20 cellular contexts compared by ENCODE assay signal in the genomic region with DNA sequence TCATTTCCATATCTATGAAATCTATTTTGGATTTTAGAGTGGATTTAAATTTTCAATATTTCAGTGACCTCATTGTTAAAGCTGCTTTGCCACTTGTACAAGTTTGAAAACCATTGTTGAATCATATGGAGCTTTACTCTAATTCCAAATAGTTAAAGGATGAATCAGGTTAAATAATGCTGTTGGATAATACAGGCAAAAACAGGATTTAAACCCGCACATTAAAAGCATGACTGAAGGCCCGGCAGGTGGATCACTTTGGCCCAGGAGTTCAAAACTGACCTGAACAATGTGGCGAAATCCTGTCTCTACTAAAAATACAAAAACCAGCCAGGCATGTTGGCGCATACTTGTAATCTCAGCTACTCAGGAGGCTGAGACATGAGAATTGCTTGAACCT.
DNase-seq lines count a peak whose midpoint lies in the region; ATAC-seq, FAIRE-seq and TF ChIP-seq lines count a peak whose summit lies in the region.
"Had no signal": no experiment of that assay in that cellular context is flagged by ENCODE, and none has a peak within 500 bp of the region (broad histone marks: within the 10 kb centered on the region; RNA-seq: fewer than 3 reads in every experiment).

No MANE protein-coding gene starts in this region.

- H3K4me3 Mint-ChIP-seq in activated CD8-positive, alpha-beta T cell treated with anti-CD3 and anti-CD28 coated beads, Interleukin-2, amount 10 ng/mL, durations not matched to agents 7 days and 5 days: no peak overlapping the region
- H3K4me3 Mint-ChIP-seq: activated CD4-positive, alpha-beta T cell treated with anti-CD3 and anti-CD28 coated beads for 36 hours; stimulated activated memory B cell treated with anti-CD40 and anti-IgM and Interleukin-4, amounts not matched to agents 10 μg/mL and 1 μg/mL and 100 μg/mL, for 72 hours had no signal

- peaks cover 83% of the 10 kb centered on the region for H3K36me3 ChIP-seq in RWPE2 (ENCODE audit: low read depth)

- no peaks in the 10 kb centered on the region for H3K4me1 ChIP-seq in RWPE2 (ENCODE audit: insufficient read depth, poor library complexity, severe bottlenecking)
- H3K4me1 ChIP-seq: Caco-2, esophagus squamous epithelium, right lobe of liver had no signal

- H3K36me3 Mint-ChIP-seq in activated CD8-positive, alpha-beta T cell treated with anti-CD3 and anti-CD28 coated beads, Interleukin-2, amount 10 ng/mL, durations not matched to agents 7 days and 5 days (ENCODE audit: low read depth): peaks cover 76% of the 10 kb centered on the region

- no peaks in the 10 kb centered on the region for H3K9me3 Mint-ChIP-seq in activated CD8-positive, alpha-beta T cell treated with anti-CD3 and anti-CD28 coated beads, Interleukin-2, amount 10 ng/mL, durations not matched to agents 7 days and 5 days (ENCODE audit: insufficient read depth)
- H3K9me3 Mint-ChIP-seq: stimulated activated memory B cell treated with anti-CD40 and anti-IgM and Interleukin-4, amounts not matched to agents 10 μg/mL and 1 μg/mL and 100 μg/mL, for 72 hours had no signal

- FAIRE-seq in H54 (lab: Jason Lieb, UNC): peak; percentile 90

- peaks cover 20% of the 10 kb centered on the region for H3K4me1 Mint-ChIP-seq in activated CD8-positive, alpha-beta T cell treated with anti-CD3 and anti-CD28 coated beads, Interleukin-2, amount 10 ng/mL, durations not matched to agents 7 days and 5 days (ENCODE audit: low read depth)
- H3K4me1 Mint-ChIP-seq: stimulated activated memory B cell treated with anti-CD40 and anti-IgM and Interleukin-4, amounts not matched to agents 10 μg/mL and 1 μg/mL and 100 μg/mL, for 72 hours had no signal

- H3K4me3 ChIP-seq in RWPE2 (ENCODE audit: severe bottlenecking) (no peak overlapping the region), retinal pigment epithelial cell (ENCODE audit: low read length) (no peak overlapping the region)
- H3K4me3 ChIP-seq: esophagus squamous epithelium, hepatocyte, lung, right lobe of liver had no signal

- no peaks in the 10 kb centered on the region for H3K9me3 ChIP-seq in RWPE2 (ENCODE audit: severe bottlenecking)
- H3K9me3 ChIP-seq: Caco-2, esophagus squamous epithelium, right lobe of liver had no signal

- no peaks in the 10 kb centered on the region for H3K27me3 Mint-ChIP-seq in activated CD8-positive, alpha-beta T cell treated with anti-CD3 and anti-CD28 coated beads, Interleukin-2, amount 10 ng/mL, durations not matched to agents 7 days and 5 days (ENCODE audit: low read depth)
- H3K27me3 Mint-ChIP-seq: activated CD4-positive, alpha-beta T cell treated with anti-CD3 and anti-CD28 coated beads for 36 hours; stimulated activated memory B cell treated with anti-CD40 and anti-IgM and Interleukin-4, amounts not matched to agents 10 μg/mL and 1 μg/mL and 100 μg/mL, for 72 hours had no signal

- no peaks in the 10 kb centered on the region for H3K27me3 ChIP-seq in RWPE2 (ENCODE audit: insufficient read depth, poor library complexity, severe bottlenecking)
- H3K27me3 ChIP-seq: esophagus squamous epithelium, hepatocyte, right lobe of liver had no signal

- H3K27ac ChIP-seq in RWPE2 (ENCODE audit: poor library complexity, severe bottlenecking): no peak overlapping the region
- H3K27ac ChIP-seq: esophagus squamous epithelium, hepatocyte, right lobe of liver had no signal

- POLR2A ChIA-PET in activated CD8-positive, alpha-beta T cell treated with anti-CD3 and anti-CD28 coated beads, Interleukin-2, amount 10 ng/mL, durations not matched to agents 7 days and 5 days (lab: Charles Lee): no interaction called here

- TF ChIP-seq CTCF in RWPE2 (IDR thresholded peaks at IDR 0.05; ENCODE audit: poor library complexity, severe bottlenecking): no peak
- TF ChIP-seq CTCF in retinal pigment epithelial cell (conservative IDR thresholded peaks at IDR 0.05; ENCODE audit: low read depth, low read length): no peak

- ATAC-seq in RWPE2 (ENCODE audit: low read depth) (0 out of 3 replicates have a peak, but pooled peaks have one; percentile 29), esophagus mucosa (peak; percentile 88), GM21619 (IDR thresholded peaks at IDR 0.05; ENCODE audit: unreplicated experiment) (no peak)
- no peak for ATAC-seq in activated CD8-positive, alpha-beta T cell treated with anti-CD3 and anti-CD28 coated beads, Interleukin-2, amount 10 ng/mL, durations not matched to agents 7 days and 5 days
- ATAC-seq: activated CD4-positive, alpha-beta T cell treated with anti-CD3 and anti-CD28 coated beads for 36 hours; right lobe of liver; stimulated activated memory B cell treated with anti-CD40 and anti-IgM and Interleukin-4, amounts not matched to agents 10 μg/mL and 1 μg/mL and 100 μg/mL, for 72 hours had no signal

- no peak for TF ChIP-seq POLR2A in H54 (IDR thresholded peaks at IDR 0.05; ENCODE audit: low read depth, low read length)

- DNase-seq in H54 (ENCODE audit: insufficient read length, low spot score) (peak; percentile 19), RWPE2 (ENCODE audit: low spot score) (no peak), retinal pigment epithelial cell (ENCODE audit: low read depth) (peak; percentile 76), midbrain (lab: John Stamatoyannopoulos, UW) (no peak)
- no peak for DNase-seq in activated CD8-positive, alpha-beta T cell treated with anti-CD3 and anti-CD28 coated beads, Interleukin-2, amount 10 ng/mL, durations not matched to agents 7 days and 5 days
- DNase-seq: activated CD4-positive, alpha-beta T cell treated with anti-CD3 and anti-CD28 coated beads for 36 hours; Caco-2; central memory CD4-positive, alpha-beta T cell; esophagus squamous epithelium; islet precursor cell; NCI-H1436; NCI-H748 treated with DMSO at 0.1 percent for 48 hours; occipital lobe; right lobe of liver had no signal

- H3K27ac Mint-ChIP-seq in activated CD8-positive, alpha-beta T cell treated with anti-CD3 and anti-CD28 coated beads, Interleukin-2, amount 10 ng/mL, durations not matched to agents 7 days and 5 days: no peak overlapping the region
- H3K27ac Mint-ChIP-seq: activated CD4-positive, alpha-beta T cell treated with anti-CD3 and anti-CD28 coated beads for 36 hours; activated T-helper 2 cell treated with anti-CD3 and anti-CD28 coated beads, Interferon-gamma antibody, Interleukin-2, Interleukin-4, amounts not matched to agents 10 μg/mL and 5 μg/mL and 100 μg/mL, durations not matched to agents 14 hours and 24 hours and 36 hours; stimulated activated memory B cell treated with anti-CD40 and anti-IgM and Interleukin-4, amounts not matched to agents 10 μg/mL and 1 μg/mL and 100 μg/mL, for 72 hours had no signal

- CTCF ChIA-PET in activated CD8-positive, alpha-beta T cell treated with anti-CD3 and anti-CD28 coated beads, Interleukin-2, amount 10 ng/mL, durations not matched to agents 7 days and 5 days (lab: Charles Lee): interaction anchor here (0.7 kb wide), 1 partner anchor 13 kb away, joined by 3 read pairs; no protein-coding TSS in a partner anchor

Comparison
In these comparisons a context has a peak if more than half of its experiments do, and no peak if none do; other contexts are left out.
1. DNase-seq: peak in H54 (single experiment) and retinal pigment epithelial cell (single experiment); none in RWPE2 (single experiment), midbrain (single experiment) and activated CD8-positive, alpha-beta T cell treated with anti-CD3 and anti-CD28 coated beads, Interleukin-2, amount 10 ng/mL, durations not matched to agents 7 days and 5 days (single experiment).
2. ATAC-seq: peak in RWPE2 (single experiment) and esophagus mucosa (single experiment); none in GM21619 (single experiment) and activated CD8-positive, alpha-beta T cell treated with anti-CD3 and anti-CD28 coated beads, Interleukin-2, amount 10 ng/mL, durations not matched to agents 7 days and 5 days (single experiment).